In genomic region chr4:1048781-1049590, GRCh38 we compare ENCODE assay signal across 1 cellular context.
TF ChIP-seq lines count a peak whose summit lies in the region.

No MANE protein-coding gene starts in this region.

TF ChIP-seq in endothelial cell of umbilical vein, 7 proteins besides CTCF, POLR2A, EP300 and RAD21 (continued from another document):
- no peak for TF ChIP-seq MYC (IDR thresholded peaks at IDR 0.05; ENCODE audit: low read depth, low read length)
